9 cellular contexts compared by ENCODE assay signal in the genomic region with DNA sequence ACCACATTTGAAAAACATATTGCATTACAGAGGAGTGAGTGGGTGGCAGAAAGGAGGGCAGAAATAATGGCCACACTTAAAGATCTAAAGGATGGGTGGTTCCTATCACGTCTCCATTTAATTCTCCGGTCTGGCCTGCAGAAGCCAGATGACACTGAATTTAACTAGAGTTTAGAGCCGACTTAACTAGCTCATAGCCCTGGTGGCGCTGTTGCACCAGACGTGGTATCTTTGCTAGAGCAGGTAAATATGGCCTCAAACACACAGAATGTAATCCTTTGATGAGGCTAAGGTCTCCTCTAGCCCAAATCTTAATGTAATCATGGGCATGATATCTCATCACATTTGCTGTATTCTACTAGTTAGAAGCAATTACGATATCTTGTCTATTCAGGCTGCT. TPM values are rescaled to one million over a fixed set of nuclear protein-coding genes. Genes with fewer than 3 reads are reported as not detected.
DNase-seq lines count a peak whose midpoint lies in the region; ATAC-seq and TF ChIP-seq lines count a peak whose summit lies in the region.
"Had no signal": no experiment of that assay in that cellular context is flagged by ENCODE, and none has a peak within 500 bp of the region (broad histone marks: within the 10 kb centered on the region; RNA-seq: fewer than 3 reads in every experiment).

No MANE protein-coding gene starts in this region.

- H3K27me3 Mint-ChIP-seq in neural progenitor cell (ENCODE audit: insufficient read depth, low read depth), result peaks cover 2% of the 10 kb centered on the region

- no peaks in the 10 kb centered on the region for H3K4me1 ChIP-seq in neural progenitor cell

- H3K4me3 ChIP-seq in neural progenitor cell, result no peak overlapping the region
- H3K4me3 ChIP-seq: thoracic aorta had no signal

- no peaks in the 10 kb centered on the region for H3K36me3 Mint-ChIP-seq in neural progenitor cell

- H3K9me3 Mint-ChIP-seq in neural progenitor cell, result no peaks in the 10 kb centered on the region

- no peaks in the 10 kb centered on the region for H3K4me1 Mint-ChIP-seq in neural progenitor cell

- no peaks in the 10 kb centered on the region for H3K36me3 ChIP-seq in neural progenitor cell
- H3K36me3 ChIP-seq: thoracic aorta had no signal

- DNase-seq in NCI-H2171 treated with DMSO at 0.1 percent for 48 hours (lab: John Stamatoyannopoulos, UW) (peak; percentile 6), NCI-H2171 (lab: John Stamatoyannopoulos, UW) (no peak), NCI-H1048 (lab: John Stamatoyannopoulos, UW) (peak; percentile 2), SW480 (ENCODE audit: low spot score) (peak; percentile 94), ecto neural progenitor cell (ENCODE audit: low spot score) (peak; percentile 66), neural progenitor cell (ENCODE audit: low spot score) (peak; percentile 87)

- no peaks in the 10 kb centered on the region for H3K79me2 ChIP-seq in neural progenitor cell (ENCODE audit: low read depth)

- H2AFZ ChIP-seq in neural progenitor cell (replicated peaks), result no peak overlapping the region

- H3K4me3 Mint-ChIP-seq in neural progenitor cell, result no peak overlapping the region

- H3K9ac ChIP-seq in neural progenitor cell, result no peak overlapping the region

- no peak overlapping the region for H3K4me2 ChIP-seq in neural progenitor cell

- ATAC-seq in esophagus mucosa (no peak), GM21423 (IDR thresholded peaks at IDR 0.05; ENCODE audit: unreplicated experiment) (no peak)

- no peaks in the 10 kb centered on the region for H4K20me1 ChIP-seq in neural progenitor cell (ENCODE audit: low read depth)

- H3K27ac Mint-ChIP-seq in neural progenitor cell, result no peak overlapping the region

- no peaks in the 10 kb centered on the region for H3K27me3 ChIP-seq in neural progenitor cell

- H3K27ac ChIP-seq in neural progenitor cell, result no peak overlapping the region
- H3K27ac ChIP-seq: thoracic aorta had no signal

- TF ChIP-seq CTCF in neural progenitor cell (IDR thresholded peaks at IDR 0.05), result peak; percentile 81

- no peaks in the 10 kb centered on the region for H3F3A ChIP-seq in neural progenitor cell (ENCODE audit: low read depth)

- H3K9me3 ChIP-seq in neural progenitor cell (ENCODE audit: low read depth), result no peaks in the 10 kb centered on the region
- H3K9me3 ChIP-seq: thoracic aorta had no signal

RNA-seq across cellular contexts. Expression of a gene that starts 51.5 kb away (rescaled TPM):
- total RNA-seq in neural progenitor cell (ENCODE audit: low replicate concordance) (1.7 TPM in 1 of 2 replicates, not detected in the other), esophagus mucosa (0.36 TPM)
- total RNA-seq: thoracic aorta had no signal
